Comparison of ENCODE assay signal across 11 cellular contexts in genomic region chr4:36325499-36325898, GRCh38. TPM values are rescaled to one million over a fixed set of nuclear protein-coding genes. Genes with fewer than 3 reads are reported as not detected.
DNase-seq lines count a peak whose midpoint lies in the region; ATAC-seq and TF ChIP-seq lines count a peak whose summit lies in the region.
"Had no signal": no experiment of that assay in that cellular context is flagged by ENCODE, and none has a peak within 500 bp of the region (broad histone marks: within the 10 kb centered on the region; RNA-seq: fewer than 3 reads in every experiment).

No MANE protein-coding gene starts in this region.

- peaks cover 0 to 7% (median 0%) of the 10 kb centered on the region in 11 donors for H3K9me3 Mint-ChIP-seq in naive thymus-derived CD4-positive, alpha-beta T cell

- H3K79me2 ChIP-seq in KMS-11 (ENCODE audit: insufficient read depth, low read depth), result no peaks in the 10 kb centered on the region
- H3K79me2 ChIP-seq in osteoblast (ENCODE audit: insufficient read depth, low read length), result no peaks in the 10 kb centered on the region

- peak; percentile 73 for ATAC-seq in naive thymus-derived CD4-positive, alpha-beta T cell
- ATAC-seq: HCT116 had no signal

- H3K4me1 ChIP-seq in HEK293 (ENCODE audit: control insufficient read depth, insufficient read depth, low read length), result no peaks in the 10 kb centered on the region
- H3K4me1 ChIP-seq in KMS-11 (ENCODE audit: low read depth, poor library complexity, severe bottlenecking), result peaks cover 10% of the 10 kb centered on the region
- peaks cover 24 to 37% of the 10 kb centered on the region in 2 donors for H3K4me1 ChIP-seq in naive thymus-derived CD4-positive, alpha-beta T cell (ENCODE audit: control insufficient read depth in 2 of 2, insufficient read depth in 2 of 2, low read length in 2 of 2)
- H3K4me1 ChIP-seq in osteoblast (ENCODE audit: insufficient read depth, low read length), result no peaks in the 10 kb centered on the region

- H3K4me3 Mint-ChIP-seq in naive thymus-derived CD4-positive, alpha-beta T cell, result peak overlapping the region in 4 of 10 donors; percentile 1 to 43 (median 2)

- H3K27ac Mint-ChIP-seq in naive thymus-derived CD4-positive, alpha-beta T cell, result peak overlapping the region in 7 of 9 donors; percentile 1 to 60 (median 43)

- intact Hi-C loops in naive thymus-derived CD4-positive, alpha-beta T cell (cut with micrococcal nuclease), result no loop called here

- no peaks in the 10 kb centered on the region for H3K36me3 ChIP-seq in HEK293 (ENCODE audit: control insufficient read depth in 2 of 2, insufficient read depth in 1 of 2, low read length in 2 of 2)
- H3K36me3 ChIP-seq in KMS-11 (ENCODE audit: insufficient read depth), result no peaks in the 10 kb centered on the region
- no peaks in the 10 kb centered on the region for H3K36me3 ChIP-seq in naive thymus-derived CD4-positive, alpha-beta T cell (ENCODE audit: control insufficient read depth in 2 of 3, insufficient read depth in 3 of 3, low read length in 3 of 3)
- no peaks in the 10 kb centered on the region for H3K36me3 ChIP-seq in osteoblast (ENCODE audit: insufficient read depth, low read length)

- no peaks in the 10 kb centered on the region for H3K27me3 Mint-ChIP-seq in naive thymus-derived CD4-positive, alpha-beta T cell

- TF ChIP-seq CTCF in HEK293 (tag by site-specific recombination; IDR thresholded peaks at IDR 0.05), result no peak
- no peak for TF ChIP-seq CTCF in KMS-11 (conservative IDR thresholded peaks at IDR 0.05; ENCODE audit: low read depth, low read length)
- no peak for TF ChIP-seq CTCF in RWPE1 (conservative IDR thresholded peaks at IDR 0.05; ENCODE audit: low read depth)
- no peak for TF ChIP-seq CTCF in osteoblast (IDR thresholded peaks at IDR 0.05; ENCODE audit: extremely low read depth, low read depth, low read length)

- H3K4me3 ChIP-seq in HEK293 (ENCODE audit: low read depth, low read length), result no peak overlapping the region
- H3K4me3 ChIP-seq in KMS-11 (IDR thresholded peaks at IDR 0.05; ENCODE audit: insufficient read depth, low read depth, low read length), result no peak overlapping the region
- H3K4me3 ChIP-seq in naive thymus-derived CD4-positive, alpha-beta T cell (ENCODE audit: low read length), result no peak overlapping the region
- no peak overlapping the region for H3K4me3 ChIP-seq in osteoblast (ENCODE audit: insufficient read depth, low read length)

- POLR2A ChIA-PET in HEK293 (lab: Yijun Ruan, JAX), result no interaction called here
- POLR2A ChIA-PET in naive thymus-derived CD4-positive, alpha-beta T cell (lab: Charles Lee), result interaction anchor here (1.9 kb wide), 1 partner anchor 81 kb away, joined by 4 read pairs; the partner anchor contains the start of gene ARAP2
- POLR2A ChIA-PET in RWPE1 (lab: Yijun Ruan, JAX; ENCODE audit: low non-redundant PET), result no interaction called here

- H4K20me1 ChIP-seq in KMS-11 (ENCODE audit: insufficient read depth), result no peaks in the 10 kb centered on the region
- H4K20me1 ChIP-seq in osteoblast (ENCODE audit: insufficient read depth, low read length), result no peaks in the 10 kb centered on the region

- CTCF ChIA-PET in HEK293 (lab: Yijun Ruan, JAX), result no interaction called here
- CTCF ChIA-PET in naive thymus-derived CD4-positive, alpha-beta T cell (lab: Charles Lee), result interaction anchor here (0.6 kb wide), 1 partner anchor 67 kb away, joined by 3 read pairs; no protein-coding TSS in a partner anchor
- CTCF ChIA-PET in RWPE1 (lab: Yijun Ruan, JAX), result interaction anchor here (0.7 kb wide), 1 partner anchor 150 kb away, joined by 3 read pairs; no protein-coding TSS in a partner anchor

- H3K9me3 ChIP-seq in HEK293 (ENCODE audit: control insufficient read depth, insufficient read depth, low read depth, low read length) (no peaks in the 10 kb centered on the region), osteoblast (ENCODE audit: low read depth, low read length) (peaks cover 3% of the 10 kb centered on the region)
- no peaks in the 10 kb centered on the region for H3K9me3 ChIP-seq in naive thymus-derived CD4-positive, alpha-beta T cell (ENCODE audit: control insufficient read depth in 2 of 3, low read length in 3 of 3)

- H3K27me3 ChIP-seq in KMS-11 (ENCODE audit: insufficient read depth, low read depth) (no peaks in the 10 kb centered on the region), osteoblast (ENCODE audit: insufficient read depth, low read length) (no peaks in the 10 kb centered on the region)
- no peaks in the 10 kb centered on the region for H3K27me3 ChIP-seq in naive thymus-derived CD4-positive, alpha-beta T cell (ENCODE audit: control insufficient read depth in 2 of 2, insufficient read depth in 2 of 2, low read length in 2 of 2)

- H3K9ac ChIP-seq in KMS-11, result no peak overlapping the region

- DNase-seq in DMS53 (lab: John Stamatoyannopoulos, UW) (peak; percentile 21), DMS53 treated with DMSO at 0.1 percent for 48 hours (lab: John Stamatoyannopoulos, UW; ENCODE audit: unreplicated experiment) (no peak), GM03348 (ENCODE audit: low spot score) (no peak), RWPE1 (ENCODE audit: low spot score) (no peak), osteoblast (ENCODE audit: insufficient read length, low spot score, missing footprints) (no peak)
- peak in 1 of 9 donors; percentile 10 for DNase-seq in naive thymus-derived CD4-positive, alpha-beta T cell
- DNase-seq: kidney had no signal

- peaks cover 32 to 72% (median 41%) of the 10 kb centered on the region in 7 donors for H3K4me1 Mint-ChIP-seq in naive thymus-derived CD4-positive, alpha-beta T cell

- no peak overlapping the region for H3K27ac ChIP-seq in HEK293 (ENCODE audit: extremely low read depth, low read depth, low read length)
- H3K27ac ChIP-seq in KMS-11, result no peak overlapping the region
- H3K27ac ChIP-seq in naive thymus-derived CD4-positive, alpha-beta T cell (ENCODE audit: low read depth, low read length), result no peak overlapping the region
- no peak overlapping the region for H3K27ac ChIP-seq in RWPE1
- H3K27ac ChIP-seq in osteoblast (ENCODE audit: low read depth, low read length), result no peak overlapping the region
- H3K27ac ChIP-seq: 22Rv1 had no signal

- H2AFZ ChIP-seq in KMS-11 (ENCODE audit: low read depth), result peak overlapping the region; percentile 49
- no peak overlapping the region for H2AFZ ChIP-seq in osteoblast (ENCODE audit: low read length)

- 0 out of 2 replicates have a peak overlapping the region, but pooled peaks have one; percentile 9 for H3K4me2 ChIP-seq in KMS-11
- no peak overlapping the region for H3K4me2 ChIP-seq in osteoblast (ENCODE audit: insufficient read depth, low read length)

- H3K36me3 Mint-ChIP-seq in naive thymus-derived CD4-positive, alpha-beta T cell, result peaks cover 0 to 20% (median 0%) of the 10 kb centered on the region in 5 donors

TF ChIP-seq in HEK293, 187 proteins besides CTCF, POLR2A, EP300 and RAD21:
- no peak for TF ChIP-seq ZEB2 (tag by site-specific recombination; IDR thresholded peaks at IDR 0.05)
- TF ChIP-seq SCRT2 (tag by site-specific recombination; IDR thresholded peaks at IDR 0.05), result peak; percentile 76

RNA-seq across cellular contexts. Expression of gene DTHD1, which starts 44.1 kb away (rescaled TPM):
- 1 to 10 TPM in 1 of 5 experiments, under 1 TPM in 2, not detected in 2; 0.10 to 5.2 (median 0.72) TPM for total RNA-seq in naive thymus-derived CD4-positive, alpha-beta T cell
- polyA plus RNA-seq in naive thymus-derived CD4-positive, alpha-beta T cell, result not detected
- total RNA-seq in osteoblast, result not detected in 2 replicates
